21 cellular contexts compared by ENCODE assay signal in genomic region chr2:209029249-209029648, GRCh38.
A peak's percentile ranks its signal among the peaks of the same experiment; 100 is the strongest.
DNase-seq lines count a peak whose midpoint lies in the region; ATAC-seq, FAIRE-seq and TF ChIP-seq lines count a peak whose summit lies in the region.
"Had no signal": no experiment of that assay in that cellular context is flagged by ENCODE, and none has a peak within 500 bp of the region (broad histone marks: within the 10 kb centered on the region; RNA-seq: fewer than 3 reads in every experiment).

No MANE protein-coding gene starts in this region.

- intact Hi-C loops in HepG2 (cut with micrococcal nuclease; ENCODE audit: unreplicated experiment) (no loop called here), right lobe of liver (cut with DNase I) (no loop called here)

- no peak for FAIRE-seq in HepG2 (lab: Jason Lieb, UNC)
- FAIRE-seq: A204.1, D721Med, GM12878, GM12892, GM18507 had no signal

- TF ChIP-seq CTCF in HepG2 (CRISPR knock-in tag; IDR thresholded peaks at IDR 0.05) (no peak), right lobe of liver (IDR thresholded peaks at IDR 0.05) (no peak)

- H3K4me3 ChIP-seq in HepG2 (replicated peaks in 1 of 3; ENCODE audit: insufficient read depth in 1 of 3, low read depth in 2 of 3, low read length in 3 of 3) (no peak overlapping the region), right lobe of liver (no peak overlapping the region)
- H3K4me3 ChIP-seq: BLaER1 treated with 17β-estradiol and CSF1 and Interleukin-3, amounts not matched to agents 10 nM and 100 nM; GM12878 had no signal

- H3K36me3 ChIP-seq in HepG2 (replicated peaks in 1 of 2; ENCODE audit: control insufficient read depth in 1 of 2, insufficient read depth in 2 of 2, low read length in 2 of 2) = no peaks in the 10 kb centered on the region
- no peaks in the 10 kb centered on the region for H3K36me3 ChIP-seq in right lobe of liver
- H3K36me3 ChIP-seq: BLaER1 treated with 17β-estradiol and CSF1 and Interleukin-3, amounts not matched to agents 10 nM and 100 nM had no signal

- CTCF ChIA-PET in HepG2 (lab: Yijun Ruan, JAX; ENCODE audit: low intra/inter-chr PET ratio, low total read pairs) = no interaction called here

- H3K4me1 ChIP-seq in HepG2 (ENCODE audit: insufficient read depth, low read length) = no peaks in the 10 kb centered on the region
- no peaks in the 10 kb centered on the region for H3K4me1 ChIP-seq in right lobe of liver
- H3K4me1 ChIP-seq: BLaER1 treated with 17β-estradiol and CSF1 and Interleukin-3, amounts not matched to agents 10 nM and 100 nM; Caco-2 had no signal

- H3K4me2 ChIP-seq in HepG2 (ENCODE audit: low read depth, low read length) = no peak overlapping the region
- H3K4me2 ChIP-seq: BLaER1 treated with 17β-estradiol and CSF1 and Interleukin-3, amounts not matched to agents 10 nM and 100 nM had no signal

- POLR2A ChIA-PET in HepG2 (lab: Yijun Ruan, JAX) = no interaction called here

- H2AFZ ChIP-seq in HepG2 (ENCODE audit: low read length) = no peak overlapping the region

- BruUV-seq in HepG2 (replicated peaks; lab: Mats Ljungman, UMichigan) = no TSS peak

- no peak for TF ChIP-seq RAD21 in HepG2 (CRISPR knock-in tag; IDR thresholded peaks at IDR 0.05)

- TF ChIP-seq EP300 in HepG2 (IDR thresholded peaks at IDR 0.05; ENCODE audit: low read depth in 2 of 2, low read length in 2 of 2) (no peak), HepG2 (CRISPR knock-in tag; IDR thresholded peaks at IDR 0.05; ENCODE audit: borderline replicate concordance) (no peak)

- TF ChIP-seq POLR2A in HepG2 (IDR thresholded peaks at IDR 0.05; ENCODE audit: insufficient read depth in 1 of 2, low read depth in 2 of 2, low read length in 2 of 2) (no peak), right lobe of liver (IDR thresholded peaks at IDR 0.05) (no peak)

- no peaks in the 10 kb centered on the region for H4K20me1 ChIP-seq in HepG2 (ENCODE audit: insufficient read depth, low read length)
- H4K20me1 ChIP-seq: BLaER1 treated with 17β-estradiol and CSF1 and Interleukin-3, amounts not matched to agents 10 nM and 100 nM had no signal

- no peak overlapping the region for H3K27ac ChIP-seq in HepG2 (ENCODE audit: extremely low read length, insufficient read depth, low read length)
- no peak overlapping the region for H3K27ac ChIP-seq in right lobe of liver
- H3K27ac ChIP-seq: 22Rv1; BLaER1 treated with 17β-estradiol and CSF1 and Interleukin-3, amounts not matched to agents 10 nM and 100 nM; C4-2B had no signal

- no peak overlapping the region for H3K9ac ChIP-seq in HepG2 (ENCODE audit: insufficient read depth, low read depth, low read length)
- H3K9ac ChIP-seq: BLaER1 treated with 17β-estradiol and CSF1 and Interleukin-3, amounts not matched to agents 10 nM and 100 nM had no signal

- in situ Hi-C loops in HepG2 (cut with HindIII; ENCODE audit: extremely low pct_ligation_motif_present, low pct_unique_long_range_greater_than_20kb) = no loop called here

- no peak for ATAC-seq in HepG2
- ATAC-seq in right lobe of liver = no peak
- ATAC-seq in HG03521 (IDR thresholded peaks at IDR 0.05; ENCODE audit: unreplicated experiment) = no peak
- ATAC-seq: CD8-positive, alpha-beta T cell; GM12878 had no signal

- H3K79me2 ChIP-seq in HepG2 (ENCODE audit: insufficient read depth, low read length) = no peaks in the 10 kb centered on the region

- H3K9me3 ChIP-seq in HepG2 (ENCODE audit: low read length) (no peaks in the 10 kb centered on the region; the same call in 1 of the 2 replicates), right lobe of liver (no peaks in the 10 kb centered on the region)
- H3K9me3 ChIP-seq: BLaER1 treated with 17β-estradiol and CSF1 and Interleukin-3, amounts not matched to agents 10 nM and 100 nM; Caco-2 had no signal

- H3K27me3 ChIP-seq in HepG2 (ENCODE audit: control insufficient read depth in 1 of 2, insufficient read depth in 2 of 2, low read length in 2 of 2) (no peaks in the 10 kb centered on the region; a peak in 1 of 5 replicates), right lobe of liver (no peaks in the 10 kb centered on the region)
- H3K27me3 ChIP-seq: BLaER1 treated with 17β-estradiol and CSF1 and Interleukin-3, amounts not matched to agents 10 nM and 100 nM had no signal

- DNase-seq in HepG2 (ENCODE audit: low spot score) = no peak
- no peak for DNase-seq in right lobe of liver
- DNase-seq in OCI-M1 (lab: John Stamatoyannopoulos, UW) = peak; percentile 5
- no peak for DNase-seq in DMS79 treated with DMSO at 0.1 percent for 48 hours (lab: John Stamatoyannopoulos, UW)
- DNase-seq: AML-193; Caco-2; Calu3; CD4-positive, alpha-beta T cell; CD8-positive, alpha-beta T cell; DND-41; EL; GDM1 had no signal

- WGBS in HepG2 (ENCODE audit: low lambda C conversion rate) = 71% methylated on average over 1 of the region's 1 CpG
- 100% methylated on average over 1 of the region's 1 CpG for WGBS in right lobe of liver (ENCODE audit: insufficient coverage, low coverage, low lambda C conversion rate, missing lambda C conversion rate)

TF ChIP-seq in HepG2, 621 proteins besides CTCF, POLR2A, EP300 and RAD21:
- TF ChIP-seq AKNA (CRISPR knock-in tag; IDR thresholded peaks at IDR 0.05; ENCODE audit: borderline replicate concordance) (no peak), NFE2L2 (IDR thresholded peaks at IDR 0.05; ENCODE audit: low read length) (0 out of 2 replicates have a peak, but pooled peaks have one; percentile 32), MAFK (conservative IDR thresholded peaks at IDR 0.05 in 1 of 2, IDR thresholded peaks at IDR 0.05 in 1 of 2; ENCODE audit: low read length in 2 of 2) (0 out of 4 replicates have a peak, but pooled peaks of 1 of the 2 experiments have one; percentile 8)
